ENCODE assay signal across 13 cellular contexts in genomic region chr19:2249010-2249866, GRCh38. TPM values are rescaled to one million over a fixed set of nuclear protein-coding genes. Genes with fewer than 3 reads are reported as not detected.
DNase-seq lines count a peak whose midpoint lies in the region; TF ChIP-seq lines count a peak whose summit lies in the region.
"Had no signal": no experiment of that assay in that cellular context is flagged by ENCODE, and none has a peak within 500 bp of the region (broad histone marks: within the 10 kb centered on the region; RNA-seq: fewer than 3 reads in every experiment).

Gene AMH (plus strand): TSS chr19:2249323. CDS start chr19:2249333, 10 bp downstream.

- 84% methylated on average over 23 of the region's 27 CpGs for WGBS in mammary epithelial cell (ENCODE audit: low coverage, missing lambda C conversion rate)
- WGBS in testis, 2 donors = 55 to 65% methylated on average over 4 to 27 of the region's 27 CpGs
- 71 to 83% methylated on average over 27 of the region's 27 CpGs for WGBS in sigmoid colon, 2 donors

- TF ChIP-seq POLR2A in testis (IDR thresholded peaks at IDR 0.05) (no peak), sigmoid colon (IDR thresholded peaks at IDR 0.05) (no peak)

- no peak within 1 kb of the TSS for H2AFZ ChIP-seq in mammary epithelial cell (ENCODE audit: low read depth, low read length)
- H2AFZ ChIP-seq in OCI-LY7 (ENCODE audit: low read length) = no peak within 1 kb of the TSS

- DNase-seq in MCF 10A (ENCODE audit: unreplicated experiment) = no peak
- DNase-seq in mammary epithelial cell = no peak
- no peak for DNase-seq in OCI-LY7 (ENCODE audit: low spot score)
- no peak for DNase-seq in glutamatergic neuron
- DNase-seq in testis = peak; percentile 82
- DNase-seq in sigmoid colon = no peak
- no peak for DNase-seq in GM10266 (ENCODE audit: extremely low spot score)
- no peak for DNase-seq in NCI-H524 treated with DMSO at 0.1 percent for 48 hours (lab: John Stamatoyannopoulos, UW)
- DNase-seq: activated naive CD4-positive, alpha-beta T cell treated with anti-CD3 and anti-CD28 coated beads, Interleukin-2, amount 10 ng/mL, durations not matched to agents 7 days and 5 days; midbrain; NCI-H1048 had no signal

- H3K27ac ChIP-seq in mammary epithelial cell (ENCODE audit: insufficient read depth, low read depth, low read length) (no peak within 1 kb of the TSS), OCI-LY7 (ENCODE audit: low read depth, low read length, poor library complexity, severe bottlenecking) (no peak within 1 kb of the TSS), testis (peak within 1 kb of the TSS; percentile 24 to 47), sigmoid colon (no peak within 1 kb of the TSS)
- H3K27ac ChIP-seq: gastroesophageal sphincter, ovary had no signal

- in situ Hi-C loops in mammary epithelial cell (cut with MboI; ENCODE audit: low sequenced_read_pairs in 2 of 2) = no loop called here

- no peak within 1 kb of the TSS for H3K9ac ChIP-seq in mammary epithelial cell (ENCODE audit: insufficient read depth, low read length)

- peaks cover 16% of the 10 kb centered on the region for H3K79me2 ChIP-seq in mammary epithelial cell (ENCODE audit: insufficient read depth, low read length)
- no peaks in the 10 kb centered on the region for H3K79me2 ChIP-seq in OCI-LY7 (ENCODE audit: insufficient read depth, low read depth, low read length)

- no peak for TF ChIP-seq EP300 in sigmoid colon (IDR thresholded peaks at IDR 0.05)

- BruUV-seq in MCF 10A (replicated peaks; lab: Mats Ljungman, UMichigan) (no TSS peak), mammary epithelial cell (replicated peaks; lab: Mats Ljungman, UMichigan) (no TSS peak), OCI-LY7 (replicated peaks; lab: Mats Ljungman, UMichigan) (no TSS peak)

- POLR2A ChIA-PET in MCF 10A (lab: Yijun Ruan, JAX) (interaction anchor here (0.5 to 1.8 kb wide), 4 partner anchors 9 to 116 kb away, joined by 3 to 7 read pairs (median 3); no protein-coding TSS in a partner anchor), OCI-LY7 (lab: Charles Lee) (interaction anchor here (0.9 kb wide), 1 partner anchor 10 kb away, joined by 3 read pairs; no protein-coding TSS in a partner anchor)

- H3K4me3 Mint-ChIP-seq in MCF 10A (ENCODE audit: unreplicated experiment) (no peak within 1 kb of the TSS), glutamatergic neuron (ENCODE audit: unreplicated experiment) (no peak within 1 kb of the TSS)
- H3K4me3 Mint-ChIP-seq: activated naive CD4-positive, alpha-beta T cell treated with anti-CD3 and anti-CD28 coated beads, Interleukin-2, amount 10 ng/mL, durations not matched to agents 7 days and 5 days had no signal

- CTCF ChIA-PET in MCF 10A (lab: Yijun Ruan, JAX) = no interaction called here
- CTCF ChIA-PET in mammary epithelial cell (lab: Charles Lee; ENCODE audit: low non-redundant PET) = no interaction called here
- CTCF ChIA-PET in OCI-LY7 (lab: Charles Lee; ENCODE audit: unreplicated experiment) = no interaction called here

- H3K36me3 Mint-ChIP-seq in MCF 10A (ENCODE audit: insufficient read depth, unreplicated experiment) (peaks cover 52% of the 10 kb centered on the region), glutamatergic neuron (ENCODE audit: unreplicated experiment) (no peaks in the 10 kb centered on the region)

- H3K4me3 ChIP-seq in mammary epithelial cell (replicated peaks in 1 of 3; ENCODE audit: insufficient read depth in 1 of 3, low read depth in 2 of 3, low read length in 3 of 3) (no peak within 1 kb of the TSS), OCI-LY7 (ENCODE audit: low read depth, low read length, poor library complexity, severe bottlenecking) (no peak within 1 kb of the TSS), testis (no peak within 1 kb of the TSS), sigmoid colon (no peak within 1 kb of the TSS)
- H3K4me3 ChIP-seq: gastroesophageal sphincter, ovary had no signal

- no peaks in the 10 kb centered on the region for H3K27me3 Mint-ChIP-seq in MCF 10A (ENCODE audit: insufficient read depth, unreplicated experiment)
- H3K27me3 Mint-ChIP-seq in glutamatergic neuron (ENCODE audit: unreplicated experiment) = peaks cover 8% of the 10 kb centered on the region

- TF ChIP-seq CTCF in MCF 10A (IDR thresholded peaks at IDR 0.05; ENCODE audit: unreplicated experiment) (no peak), mammary epithelial cell (conservative IDR thresholded peaks at IDR 0.05 in 1 of 2, IDR thresholded peaks at IDR 0.05 in 1 of 2; ENCODE audit: extremely low read depth in 1 of 2, insufficient read depth in 1 of 2, low read depth in 1 of 2, low read length in 2 of 2) (no peak), OCI-LY7 (conservative IDR thresholded peaks at IDR 0.05; ENCODE audit: low read length) (0 out of 2 replicates have a peak, but pooled peaks have one; percentile 23), glutamatergic neuron (IDR thresholded peaks at IDR 0.05; ENCODE audit: partially characterized antibody, unreplicated experiment) (no peak), testis (IDR thresholded peaks at IDR 0.05) (no peak), sigmoid colon (IDR thresholded peaks at IDR 0.05) (no peak), GM10266 (IDR thresholded peaks at IDR 0.05; ENCODE audit: control insufficient read depth, insufficient read depth, low read depth, missing control alignments) (no peak)

- peaks cover 5% of the 10 kb centered on the region for H3K4me1 Mint-ChIP-seq in MCF 10A (ENCODE audit: insufficient read depth, unreplicated experiment)
- H3K4me1 Mint-ChIP-seq in glutamatergic neuron (ENCODE audit: low read depth, unreplicated experiment) = peaks cover 1% of the 10 kb centered on the region

- dilution Hi-C loops in mammary epithelial cell (cut with HindIII; ENCODE audit: low sequenced_read_pairs) = loop anchor here (5.0 kb wide), 1 partner anchor 503 kb away; no protein-coding TSS in a partner anchor

- intact Hi-C loops in MCF 10A (cut with micrococcal nuclease) = no loop called here
- intact Hi-C loops in mammary epithelial cell (cut with micrococcal nuclease) = no loop called here
- intact Hi-C loops in OCI-LY7 (cut with micrococcal nuclease; ENCODE audit: unreplicated experiment) = no loop called here
- intact Hi-C loops in testis (cut with DNase I; ENCODE audit: low total_unique reads) = no loop called here
- intact Hi-C loops in sigmoid colon (cut with DNase I) = no loop called here

- H4K20me1 ChIP-seq in mammary epithelial cell (ENCODE audit: insufficient read depth, low read length) (peaks cover 16% of the 10 kb centered on the region), OCI-LY7 (ENCODE audit: insufficient read depth, low read length) (no peaks in the 10 kb centered on the region)

- H3K4me2 ChIP-seq in mammary epithelial cell (ENCODE audit: insufficient read depth, low read depth, low read length) (no peak within 1 kb of the TSS), OCI-LY7 (ENCODE audit: low read length) (no peak within 1 kb of the TSS)

- H3K36me3 ChIP-seq in mammary epithelial cell (ENCODE audit: insufficient read depth, low read length) = peaks cover 9% of the 10 kb centered on the region
- peaks cover 52% of the 10 kb centered on the region for H3K36me3 ChIP-seq in OCI-LY7 (ENCODE audit: insufficient read depth, low read length)
- no peaks in the 10 kb centered on the region for H3K36me3 ChIP-seq in testis (ENCODE audit: low read depth, missing control alignments)
- H3K36me3 ChIP-seq in sigmoid colon = peaks cover 31 to 50% (median 43%) of the 10 kb centered on the region in 4 donors
- H3K36me3 ChIP-seq: ovary had no signal

- no peak within 1 kb of the TSS for H3K27ac Mint-ChIP-seq in MCF 10A (ENCODE audit: low read depth, unreplicated experiment)
- H3K27ac Mint-ChIP-seq in glutamatergic neuron (ENCODE audit: unreplicated experiment) = no peak within 1 kb of the TSS
- H3K27ac Mint-ChIP-seq: activated naive CD4-positive, alpha-beta T cell treated with anti-CD3 and anti-CD28 coated beads, Interleukin-2, amount 10 ng/mL, durations not matched to agents 7 days and 5 days had no signal

- H3K9me3 Mint-ChIP-seq in MCF 10A (ENCODE audit: unreplicated experiment) (no peaks in the 10 kb centered on the region), glutamatergic neuron (ENCODE audit: unreplicated experiment) (peaks cover 1% of the 10 kb centered on the region)
- H3K9me3 Mint-ChIP-seq: activated naive CD4-positive, alpha-beta T cell treated with anti-CD3 and anti-CD28 coated beads, Interleukin-2, amount 10 ng/mL, durations not matched to agents 7 days and 5 days had no signal

- H3K27me3 ChIP-seq in mammary epithelial cell (ENCODE audit: insufficient read depth, low read length) (peaks cover 28% of the 10 kb centered on the region), testis (no peaks in the 10 kb centered on the region), sigmoid colon (peaks cover 47 to 52% (median 48%) of the 10 kb centered on the region in 3 donors)

- H3K4me1 ChIP-seq in mammary epithelial cell (ENCODE audit: insufficient read depth, low read length) = peaks cover 3% of the 10 kb centered on the region
- peaks cover 14% of the 10 kb centered on the region for H3K4me1 ChIP-seq in OCI-LY7 (ENCODE audit: insufficient read depth, low read length, poor library complexity, severe bottlenecking)
- peaks cover 39% of the 10 kb centered on the region for H3K4me1 ChIP-seq in testis
- H3K4me1 ChIP-seq in sigmoid colon = peaks cover 0 to 42% (median 39%) of the 10 kb centered on the region in 4 donors

- H3K9me3 ChIP-seq in mammary epithelial cell (replicated peaks; ENCODE audit: insufficient read depth, low read length) (no peaks in the 10 kb centered on the region), OCI-LY7 (ENCODE audit: low read length) (no peaks in the 10 kb centered on the region), testis (no peaks in the 10 kb centered on the region), sigmoid colon (no peaks in the 10 kb centered on the region)
- H3K9me3 ChIP-seq: gastroesophageal sphincter, ovary had no signal

- no peaks in the 10 kb centered on the region for H3K9me2 ChIP-seq in OCI-LY7 (ENCODE audit: insufficient read depth, low read length)

RNA-seq across cellular contexts. Expression of gene AMH, which starts in this region (rescaled TPM):
- total RNA-seq in MCF 10A (2022) (11.9 and 21.2 TPM in 2 replicates), mammary epithelial cell (1 to 10 TPM; 1.2 to 3.1 TPM), OCI-LY7 (2022) (45.7 and 49.7 TPM in 2 replicates), glutamatergic neuron (ENCODE audit: unreplicated experiment) (11.0 TPM), testis (100 to 1,000 TPM; 180 to 268 TPM), sigmoid colon (1 to 10 TPM in 2 of 4 donors, under 1 TPM in 1, not detected in 1; 0.99 to 1.9 (median 1.8) TPM)
- polyA plus RNA-seq in mammary epithelial cell (0.23 TPM), testis (ENCODE audit: insufficient read depth, low read depth, low replicate concordance) (50.8 TPM), sigmoid colon (1 to 10 TPM in 1 of 3 donors, under 1 TPM in 1, not detected in 1; 0.69 to 3.3 TPM)
- not detected for polyA minus RNA-seq in mammary epithelial cell
- total RNA-seq in OCI-LY7 (2014; rRNA removed; shearing (Covaris generic)) = 10.7 and 14.8 TPM in 2 replicates

Comparison
In these comparisons a context has a peak if more than half of its experiments do, and no peak if none do; other contexts are left out.
1. RNA of gene AMH (polyA plus RNA-seq): 50.8 TPM in testis (single experiment); 0.69 to 3.3 TPM in sigmoid colon and 0.23 TPM in mammary epithelial cell (single experiment); every median in the first group is over 10 times any median in the second.
2. H3K27ac ChIP-seq: peak in testis (2 of 2); none in mammary epithelial cell (single experiment), OCI-LY7 (single experiment) and sigmoid colon (0 of 4).